ENCODE assay signal across 9 cellular contexts in the genomic region with DNA sequence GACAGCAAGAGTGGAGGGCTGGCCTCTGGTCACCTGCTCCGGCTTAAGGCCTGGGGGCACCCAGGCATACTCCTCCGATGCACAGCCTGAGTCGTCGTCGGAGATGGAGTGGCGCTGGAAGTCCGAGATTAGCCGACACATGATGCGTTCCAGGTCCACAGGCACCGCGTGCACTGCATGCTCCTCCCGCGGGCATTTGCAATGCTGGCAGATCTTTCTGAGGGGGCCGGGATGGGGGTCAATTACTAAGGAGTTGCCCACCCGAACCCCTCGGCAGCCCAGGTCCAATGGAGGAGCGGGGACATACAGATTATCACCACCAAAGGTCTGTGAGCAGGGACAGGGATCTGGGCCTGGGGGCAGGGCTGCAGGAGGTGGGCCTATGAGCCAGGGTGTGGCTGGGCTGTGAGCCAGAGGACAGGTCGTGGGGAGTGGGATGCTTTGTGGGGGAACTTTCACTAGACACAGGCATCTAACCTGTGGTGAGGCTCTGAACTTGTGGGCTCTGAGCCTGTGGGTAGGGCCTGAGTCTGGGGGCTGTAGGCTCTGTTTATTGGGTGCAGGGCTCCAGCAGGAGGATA. TPM values are rescaled to one million over a fixed set of nuclear protein-coding genes. Genes with fewer than 3 reads are reported as not detected.
DNase-seq lines count a peak whose midpoint lies in the region; ATAC-seq and TF ChIP-seq lines count a peak whose summit lies in the region.
"Had no signal": no experiment of that assay in that cellular context is flagged by ENCODE, and none has a peak within 500 bp of the region (broad histone marks: within the 10 kb centered on the region; RNA-seq: fewer than 3 reads in every experiment).

No MANE protein-coding gene starts in this region.

- H3K4me3 Mint-ChIP-seq in T-helper 2 cell treated with Interferon-gamma antibody and Interleukin-4, amounts not matched to agents 5 μg/mL and 100 μg/mL, for 36 hours: peak overlapping the region; percentile 89
- peak overlapping the region; percentile 92 for H3K4me3 Mint-ChIP-seq in activated T-helper 17 cell treated with anti-CD3 and anti-CD28 coated beads, Interleukin-2, amount 50 U/mL, for 72 hours
- peak overlapping the region; percentile 80 to 82 for H3K4me3 Mint-ChIP-seq in stimulated activated naive B cell treated with anti-CD40 and anti-IgM and Interleukin-4, amounts not matched to agents 10 μg/mL and 1 μg/mL and 100 μg/mL, for 72 hours

- H3K36me3 ChIP-seq in right atrium auricular region: no peaks in the 10 kb centered on the region

- TF ChIP-seq CTCF in right atrium auricular region (IDR thresholded peaks at IDR 0.05): no peak

- no peak overlapping the region for H3K27ac Mint-ChIP-seq in T-helper 2 cell treated with Interferon-gamma antibody and Interleukin-4, amounts not matched to agents 5 μg/mL and 100 μg/mL, for 36 hours
- H3K27ac Mint-ChIP-seq in activated T-helper 17 cell treated with anti-CD3 and anti-CD28 coated beads, Interleukin-2, amount 50 U/mL, for 72 hours: no peak overlapping the region
- H3K27ac Mint-ChIP-seq in stimulated activated naive B cell treated with anti-CD40 and anti-IgM and Interleukin-4, amounts not matched to agents 10 μg/mL and 1 μg/mL and 100 μg/mL, for 72 hours: peak overlapping the region; percentile 39

- H3K27me3 ChIP-seq in right atrium auricular region: no peaks in the 10 kb centered on the region

- no peak for DNase-seq in T-helper 2 cell treated with Interferon-gamma antibody and Interleukin-4, amounts not matched to agents 5 μg/mL and 100 μg/mL, for 36 hours (ENCODE audit: low spot score)
- DNase-seq in T-helper 2 cell (no peak), right atrium auricular region (ENCODE audit: low spot score) (no peak), NCI-H146 (lab: John Stamatoyannopoulos, UW) (no peak), GDM1 (lab: John Stamatoyannopoulos, UW) (no peak)
- DNase-seq in stimulated activated naive B cell treated with anti-CD40 and anti-IgM and Interleukin-4, amounts not matched to agents 10 μg/mL and 1 μg/mL and 100 μg/mL, for 72 hours: no peak
- DNase-seq: AML-193 had no signal

- H3K9me3 ChIP-seq in right atrium auricular region: no peaks in the 10 kb centered on the region

- H3K9me3 Mint-ChIP-seq in T-helper 2 cell treated with Interferon-gamma antibody and Interleukin-4, amounts not matched to agents 5 μg/mL and 100 μg/mL, for 36 hours: no peaks in the 10 kb centered on the region
- no peaks in the 10 kb centered on the region for H3K9me3 Mint-ChIP-seq in activated T-helper 17 cell treated with anti-CD3 and anti-CD28 coated beads, Interleukin-2, amount 50 U/mL, for 72 hours
- no peaks in the 10 kb centered on the region for H3K9me3 Mint-ChIP-seq in stimulated activated naive B cell treated with anti-CD40 and anti-IgM and Interleukin-4, amounts not matched to agents 10 μg/mL and 1 μg/mL and 100 μg/mL, for 72 hours

- no peak for ATAC-seq in activated T-helper 17 cell treated with anti-CD3 and anti-CD28 coated beads, Interleukin-2, amount 50 U/mL, for 72 hours (replicated peaks)
- no peak for ATAC-seq in stimulated activated naive B cell treated with anti-CD40 and anti-IgM and Interleukin-4, amounts not matched to agents 10 μg/mL and 1 μg/mL and 100 μg/mL, for 72 hours (replicated peaks)
- ATAC-seq in GM19452 (IDR thresholded peaks at IDR 0.05; ENCODE audit: unreplicated experiment): no peak

- H3K36me3 Mint-ChIP-seq in T-helper 2 cell treated with Interferon-gamma antibody and Interleukin-4, amounts not matched to agents 5 μg/mL and 100 μg/mL, for 36 hours (ENCODE audit: low read depth): peaks cover 22% of the 10 kb centered on the region
- peaks cover 61% of the 10 kb centered on the region for H3K36me3 Mint-ChIP-seq in activated T-helper 17 cell treated with anti-CD3 and anti-CD28 coated beads, Interleukin-2, amount 50 U/mL, for 72 hours (ENCODE audit: low read depth)
- H3K36me3 Mint-ChIP-seq in stimulated activated naive B cell treated with anti-CD40 and anti-IgM and Interleukin-4, amounts not matched to agents 10 μg/mL and 1 μg/mL and 100 μg/mL, for 72 hours: peaks cover 16 to 23% of the 10 kb centered on the region in 2 donors

- H3K27ac ChIP-seq in right atrium auricular region: peak overlapping the region; percentile 36 to 81

- peaks cover 0 to 11% of the 10 kb centered on the region in 2 donors for H3K4me1 ChIP-seq in right atrium auricular region

- no peaks in the 10 kb centered on the region for H3K27me3 Mint-ChIP-seq in T-helper 2 cell treated with Interferon-gamma antibody and Interleukin-4, amounts not matched to agents 5 μg/mL and 100 μg/mL, for 36 hours (ENCODE audit: low read depth)
- no peaks in the 10 kb centered on the region for H3K27me3 Mint-ChIP-seq in activated T-helper 17 cell treated with anti-CD3 and anti-CD28 coated beads, Interleukin-2, amount 50 U/mL, for 72 hours
- no peaks in the 10 kb centered on the region for H3K27me3 Mint-ChIP-seq in stimulated activated naive B cell treated with anti-CD40 and anti-IgM and Interleukin-4, amounts not matched to agents 10 μg/mL and 1 μg/mL and 100 μg/mL, for 72 hours

- H3K4me3 ChIP-seq in right atrium auricular region: no peak overlapping the region

- peaks cover 15% of the 10 kb centered on the region for H3K4me1 Mint-ChIP-seq in T-helper 2 cell treated with Interferon-gamma antibody and Interleukin-4, amounts not matched to agents 5 μg/mL and 100 μg/mL, for 36 hours (ENCODE audit: low read depth)
- H3K4me1 Mint-ChIP-seq in activated T-helper 17 cell treated with anti-CD3 and anti-CD28 coated beads, Interleukin-2, amount 50 U/mL, for 72 hours: no peaks in the 10 kb centered on the region
- peaks cover 13 to 32% of the 10 kb centered on the region in 2 donors for H3K4me1 Mint-ChIP-seq in stimulated activated naive B cell treated with anti-CD40 and anti-IgM and Interleukin-4, amounts not matched to agents 10 μg/mL and 1 μg/mL and 100 μg/mL, for 72 hours

RNA-seq across cellular contexts. Expression of gene PRICKLE3, which starts 2.4 kb away (rescaled TPM):
- total RNA-seq in activated T-helper 17 cell treated with anti-CD3 and anti-CD28 coated beads, Interleukin-2, amount 50 U/mL, for 72 hours: 10 to 100 TPM; 19.8 to 45.3 TPM
- total RNA-seq in right atrium auricular region: 10 to 100 TPM in 1 of 2 donors, 1 to 10 TPM in 1; 7.2 to 12.7 TPM

RNA-seq across cellular contexts. Expression of gene PLP2, which starts 12.1 kb away (rescaled TPM):
- total RNA-seq in activated T-helper 17 cell treated with anti-CD3 and anti-CD28 coated beads, Interleukin-2, amount 50 U/mL, for 72 hours: 100 to 1,000 TPM; 228 to 233 TPM
- 10 to 100 TPM; 47.8 to 64.8 TPM for total RNA-seq in right atrium auricular region

RNA-seq across cellular contexts. Expression of gene SYP, which starts 16.2 kb away (rescaled TPM):
- 10 to 100 TPM; 16.6 to 53.4 TPM for total RNA-seq in activated T-helper 17 cell treated with anti-CD3 and anti-CD28 coated beads, Interleukin-2, amount 50 U/mL, for 72 hours
- 1 to 10 TPM; 2.8 to 3.5 TPM for total RNA-seq in right atrium auricular region

RNA-seq across cellular contexts. Expression of gene MAGIX, which starts 21.2 kb away (rescaled TPM):
- total RNA-seq in activated T-helper 17 cell treated with anti-CD3 and anti-CD28 coated beads, Interleukin-2, amount 50 U/mL, for 72 hours: 1 to 10 TPM; 1.5 to 3.7 TPM
- 10 to 100 TPM; 18.9 to 23.4 TPM for total RNA-seq in right atrium auricular region

RNA-seq across cellular contexts. Expression of gene CACNA1F, which starts 49.3 kb away (rescaled TPM):
- total RNA-seq in activated T-helper 17 cell treated with anti-CD3 and anti-CD28 coated beads, Interleukin-2, amount 50 U/mL, for 72 hours: 1 to 10 TPM in 1 of 2 donors, under 1 TPM in 1; 0.82 to 6.2 TPM
- under 1 TPM; 0.08 to 0.11 TPM for total RNA-seq in right atrium auricular region
